ENCODE assay signal across 23 cellular contexts in genomic region chr3:159565313-159565712, GRCh38.
A peak's percentile ranks its signal among the peaks of the same experiment; 100 is the strongest.
DNase-seq lines count a peak whose midpoint lies in the region; ATAC-seq, FAIRE-seq and TF ChIP-seq lines count a peak whose summit lies in the region.
"Had no signal": no experiment of that assay in that cellular context is flagged by ENCODE, and none has a peak within 500 bp of the region (broad histone marks: within the 10 kb centered on the region; RNA-seq: fewer than 3 reads in every experiment).

No MANE protein-coding gene starts in this region.

- H4K91ac ChIP-seq in H9 (ENCODE audit: insufficient read length, low read depth, low read length): no peak overlapping the region

- intact Hi-C loops in MCF 10A (cut with micrococcal nuclease): no loop called here
- intact Hi-C loops in adrenal gland (cut with DNase I): no loop called here

- no peak overlapping the region for H3K4me3 ChIP-seq in A549
- H3K4me3 ChIP-seq in cardiac fibroblast (replicated peaks in 1 of 2; ENCODE audit: low read depth in 2 of 2, low read length in 2 of 2): no peak overlapping the region
- no peak overlapping the region for H3K4me3 ChIP-seq in neural progenitor cell
- H3K4me3 ChIP-seq in adrenal gland: no peak overlapping the region
- H3K4me3 ChIP-seq: HAP-1 had no signal

- H3K79me2 ChIP-seq in H9 (ENCODE audit: insufficient read depth, low read length) (no peaks in the 10 kb centered on the region), neural progenitor cell (ENCODE audit: low read depth) (no peaks in the 10 kb centered on the region)

- no peak for TF ChIP-seq EP300 in A549 (IDR thresholded peaks at IDR 0.05)

- no peak overlapping the region for H2BK12ac ChIP-seq in H9 (ENCODE audit: insufficient read length, low read depth, low read length)

- H3T11ph ChIP-seq in H9 (ENCODE audit: low read length): no peak overlapping the region

- H4K5ac ChIP-seq in H9 (ENCODE audit: insufficient read length, low read depth, low read length): no peak overlapping the region

- H3K36me3 Mint-ChIP-seq in H9 (ENCODE audit: insufficient read depth in 1 of 3, low read depth in 3 of 3) (no peaks in the 10 kb centered on the region), neural progenitor cell (no peaks in the 10 kb centered on the region), MCF 10A (ENCODE audit: insufficient read depth, unreplicated experiment) (no peaks in the 10 kb centered on the region)
- H3K36me3 Mint-ChIP-seq: CD4-positive, CD25-positive, alpha-beta regulatory T cell; CD8-positive, alpha-beta memory T cell had no signal

- no peak overlapping the region for H2BK120ac ChIP-seq in H9 (ENCODE audit: low read depth, low read length, poor library complexity, severe bottlenecking)

- H4K20me1 ChIP-seq in H9 (ENCODE audit: control insufficient read depth, insufficient read depth, insufficient read length) (no peaks in the 10 kb centered on the region), neural progenitor cell (ENCODE audit: low read depth) (no peaks in the 10 kb centered on the region)

- TF ChIP-seq POLR2A in A549 (IDR thresholded peaks at IDR 0.05; ENCODE audit: low read length): no peak
- TF ChIP-seq POLR2A in adrenal gland (IDR thresholded peaks at IDR 0.05): no peak

- peaks cover 24 to 26% of the 10 kb centered on the region in 2 experiments for H3K4me1 Mint-ChIP-seq in H9
- H3K4me1 Mint-ChIP-seq in neural progenitor cell: peaks cover 16% of the 10 kb centered on the region
- H3K4me1 Mint-ChIP-seq in MCF 10A (ENCODE audit: insufficient read depth, unreplicated experiment): no peaks in the 10 kb centered on the region
- H3K4me1 Mint-ChIP-seq: CD4-positive, CD25-positive, alpha-beta regulatory T cell; CD8-positive, alpha-beta memory T cell; IgD-negative memory B cell had no signal

- POLR2A ChIA-PET in A549 (lab: Yijun Ruan, JAX) (no interaction called here), MCF 10A (lab: Yijun Ruan, JAX) (no interaction called here)

- peak; percentile 55 to 56; a peak in 2 of 6 replicates for ATAC-seq in A549
- no peak for ATAC-seq in HG03442 (IDR thresholded peaks at IDR 0.05; ENCODE audit: unreplicated experiment)
- ATAC-seq: HepG2 had no signal

- H3K9ac ChIP-seq in H9 (ENCODE audit: extremely low read depth, insufficient read length, low read length): no peak overlapping the region
- H3K9ac ChIP-seq in neural progenitor cell: no peak overlapping the region

- no peak overlapping the region for H3K14ac ChIP-seq in H9 (ENCODE audit: insufficient read depth, low read length)

- no peak overlapping the region for H3K27ac Mint-ChIP-seq in H9
- no peak overlapping the region for H3K27ac Mint-ChIP-seq in neural progenitor cell
- no peak overlapping the region for H3K27ac Mint-ChIP-seq in MCF 10A (ENCODE audit: low read depth, unreplicated experiment)
- H3K27ac Mint-ChIP-seq: CD4-positive, CD25-positive, alpha-beta regulatory T cell; CD8-positive, alpha-beta memory T cell; IgD-negative memory B cell had no signal

- H3K18ac ChIP-seq in H9 (ENCODE audit: insufficient read length, low read depth, low read length): no peak overlapping the region

- no peak for DNase-seq in A549 (ENCODE audit: low read depth in 1 of 2, low spot score in 1 of 2)
- DNase-seq in H9: no peak
- no peak for DNase-seq in cardiac fibroblast (ENCODE audit: low read depth in 2 of 2)
- no peak for DNase-seq in neural progenitor cell (ENCODE audit: low spot score)
- no peak for DNase-seq in MCF 10A (ENCODE audit: unreplicated experiment)
- DNase-seq in adrenal gland: no peak
- DNase-seq in activated naive CD4-positive, alpha-beta T cell (lab: John Stamatoyannopoulos, UW): no peak
- DNase-seq: ACHN; BE2C; C1 segment of cervical spinal cord; CD4-positive, CD25-positive, alpha-beta regulatory T cell; CD8-positive, alpha-beta memory T cell; COR-L47; GDM1; Karpas-422; KBM-7 had no signal

- no peaks in the 10 kb centered on the region for H3K23me2 ChIP-seq in H9 (ENCODE audit: insufficient read length, low read depth, low read length, poor library complexity, severe bottlenecking)

- no peak overlapping the region for H3K4ac ChIP-seq in H9 (ENCODE audit: low read depth, low read length)

- H3K27me3 Mint-ChIP-seq in H9 (ENCODE audit: low read depth) (no peaks in the 10 kb centered on the region; the same call in 1 of the 2 replicates), neural progenitor cell (ENCODE audit: insufficient read depth, low read depth) (peaks cover 7% of the 10 kb centered on the region), MCF 10A (ENCODE audit: insufficient read depth, unreplicated experiment) (peaks cover 27% of the 10 kb centered on the region)
- H3K27me3 Mint-ChIP-seq: CD4-positive, CD25-positive, alpha-beta regulatory T cell; CD8-positive, alpha-beta memory T cell; IgD-negative memory B cell had no signal

- TF ChIP-seq CTCF in A549 (IDR thresholded peaks at IDR 0.05): no peak
- TF ChIP-seq CTCF in H9 (conservative IDR thresholded peaks at IDR 0.05): peak; percentile 24; the same call in 1 of the 3 replicates
- TF ChIP-seq CTCF in cardiac fibroblast (IDR thresholded peaks at IDR 0.05; ENCODE audit: low read depth, low read length): peak; percentile 2
- peak; percentile 5 for TF ChIP-seq CTCF in neural progenitor cell (IDR thresholded peaks at IDR 0.05)
- no peak for TF ChIP-seq CTCF in MCF 10A (IDR thresholded peaks at IDR 0.05; ENCODE audit: unreplicated experiment)
- TF ChIP-seq CTCF in adrenal gland (IDR thresholded peaks at IDR 0.05): no peak

- no peak overlapping the region for H2BK20ac ChIP-seq in H9 (ENCODE audit: low read depth, low read length, poor library complexity, severe bottlenecking)

- H3K27ac ChIP-seq in A549: no peak overlapping the region
- H3K27ac ChIP-seq in H9 (ENCODE audit: insufficient read length, low read depth, low read length): no peak overlapping the region
- H3K27ac ChIP-seq in neural progenitor cell: no peak overlapping the region
- no peak overlapping the region for H3K27ac ChIP-seq in adrenal gland

- H3K4me3 Mint-ChIP-seq in H9 (no peak overlapping the region), neural progenitor cell (no peak overlapping the region), MCF 10A (ENCODE audit: unreplicated experiment) (no peak overlapping the region)
- H3K4me3 Mint-ChIP-seq: CD8-positive, alpha-beta memory T cell; IgD-negative memory B cell had no signal

- H2BK5ac ChIP-seq in H9 (ENCODE audit: insufficient read length, low read length): no peak overlapping the region

- no peak overlapping the region for H2BK15ac ChIP-seq in H9 (ENCODE audit: low read depth, low read length)

- H3K27me3 ChIP-seq in H9 (ENCODE audit: insufficient read depth, low read length): no peaks in the 10 kb centered on the region
- H3K27me3 ChIP-seq in neural progenitor cell: peaks cover 7% of the 10 kb centered on the region
- H3K27me3 ChIP-seq in adrenal gland: no peaks in the 10 kb centered on the region
- H3K27me3 ChIP-seq: BE2C had no signal

- no peak overlapping the region for H4K8ac ChIP-seq in H9 (replicated peaks; ENCODE audit: insufficient read length, low read depth, low read length)

- no TSS peak for BruUV-seq in MCF 10A (replicated peaks; lab: Mats Ljungman, UMichigan)

- WGBS in A549 (ENCODE audit: missing lambda C conversion rate): 29% methylated on average over 1 of the region's 1 CpG
- no CpG with 5 or more reads among the region's 1 CpG for WGBS in H9 (ENCODE audit: extremely low coverage, insufficient read length, low lambda C conversion rate)
- 89 to 100% (median 93%) methylated on average over 1 of the region's 1 CpG for WGBS in adrenal gland, 4 donors

- no peak for TF ChIP-seq RAD21 in A549 (conservative IDR thresholded peaks at IDR 0.05 in 1 of 2, IDR thresholded peaks at IDR 0.05 in 1 of 2)

- H2AK5ac ChIP-seq in H9 (ENCODE audit: insufficient read length, low read length): no peak overlapping the region

- H3K4me2 ChIP-seq in A549: no peak overlapping the region
- no peak overlapping the region for H3K4me2 ChIP-seq in H9 (ENCODE audit: insufficient read depth, insufficient read length, low read length)
- no peak overlapping the region for H3K4me2 ChIP-seq in neural progenitor cell

- H3K56ac ChIP-seq in H9 (ENCODE audit: insufficient read length, low read depth, low read length): no peak overlapping the region

- no peaks in the 10 kb centered on the region for H3K79me1 ChIP-seq in H9 (ENCODE audit: insufficient read depth, low read depth, low read length, poor library complexity, severe bottlenecking)

- CTCF ChIA-PET in A549 (lab: Yijun Ruan, JAX) (interaction anchor here (1.3 kb wide), 1 partner anchor 55 kb away, joined by 4 read pairs; no protein-coding TSS in a partner anchor), MCF 10A (lab: Yijun Ruan, JAX) (interaction anchor here (1.0 kb wide), 1 partner anchor 304 kb away, joined by 3 read pairs; no protein-coding TSS in a partner anchor)

- H3K36me3 ChIP-seq in neural progenitor cell: no peaks in the 10 kb centered on the region
- H3K36me3 ChIP-seq in adrenal gland (replicated peaks in 1 of 2): no peaks in the 10 kb centered on the region
- H3K36me3 ChIP-seq: BE2C, HAP-1 had no signal

- H3K4me1 ChIP-seq in A549 (no peaks in the 10 kb centered on the region), H9 (ENCODE audit: insufficient read depth, low read length) (peaks cover 7% of the 10 kb centered on the region; the same call in 1 of the 2 replicates), neural progenitor cell (peaks cover 15% of the 10 kb centered on the region), adrenal gland (replicated peaks in 1 of 2) (no peaks in the 10 kb centered on the region)
- H3K4me1 ChIP-seq: BE2C, HAP-1 had no signal

- H3K9me3 Mint-ChIP-seq in H9: peaks cover 2 to 3% of the 10 kb centered on the region in 2 experiments; a peak in 3 of 5 replicates
- H3K9me3 Mint-ChIP-seq in neural progenitor cell: peaks cover under 1% of the 10 kb centered on the region
- no peaks in the 10 kb centered on the region for H3K9me3 Mint-ChIP-seq in MCF 10A (ENCODE audit: unreplicated experiment)

- H2AFZ ChIP-seq in H9 (ENCODE audit: low read length): no peak overlapping the region
- H2AFZ ChIP-seq in neural progenitor cell (replicated peaks): no peak overlapping the region

- FAIRE-seq in A549 (lab: Jason Lieb, UNC): no peak
- FAIRE-seq: GM12892, GM18507, H1, HepG2 had no signal

- H3F3A ChIP-seq in neural progenitor cell (ENCODE audit: low read depth): peaks cover 5% of the 10 kb centered on the region

- no peak overlapping the region for H3K23ac ChIP-seq in H9 (ENCODE audit: insufficient read length, low read depth, low read length)

- no peaks in the 10 kb centered on the region for H3K9me3 ChIP-seq in A549
- no peaks in the 10 kb centered on the region for H3K9me3 ChIP-seq in H9 (ENCODE audit: control insufficient read depth, low read depth, low read length)
- no peaks in the 10 kb centered on the region for H3K9me3 ChIP-seq in neural progenitor cell (ENCODE audit: low read depth)
- H3K9me3 ChIP-seq in adrenal gland (replicated peaks in 1 of 3): no peaks in the 10 kb centered on the region
- H3K9me3 ChIP-seq: BE2C, HAP-1 had no signal

TF ChIP-seq in A549, 52 proteins besides CTCF, POLR2A, EP300 and RAD21 (continues in another document):
- no peak for TF ChIP-seq HEYL (CRISPR knock-in tag; IDR thresholded peaks at IDR 0.05)

Comparison
In these comparisons a context has a peak if more than half of its experiments do, and no peak if none do; other contexts are left out.
1. CTCF ChIP-seq: peak in H9 (single experiment), cardiac fibroblast (single experiment) and neural progenitor cell (single experiment); none in A549 (single experiment), MCF 10A (single experiment) and adrenal gland (0 of 6).